Comparison of ENCODE assay signal across 8 cellular contexts in genomic region chr6:129491436-129491835, GRCh38.
A peak's percentile ranks its signal among the peaks of the same experiment; 100 is the strongest.
DNase-seq lines count a peak whose midpoint lies in the region; ATAC-seq, FAIRE-seq and TF ChIP-seq lines count a peak whose summit lies in the region.

No MANE protein-coding gene starts in this region.

- H3K36me3 Mint-ChIP-seq in activated T-cell treated with anti-CD3 and anti-CD28 coated beads, Interleukin-2, amount 50 U/mL, for 24 hours (ENCODE audit: low read depth): peaks cover 26% of the 10 kb centered on the region
- H3K36me3 Mint-ChIP-seq in nephron progenitor cell (ENCODE audit: low read depth): no peaks in the 10 kb centered on the region

- 87% methylated on average over 4 of the region's 6 CpGs; no CpG with 5 or more reads in 1 of the 2 donors for WGBS in gastroesophageal sphincter (ENCODE audit: low coverage in 1 of 2), 2 donors
- WGBS in transverse colon (ENCODE audit: low coverage in 1 of 2), 2 donors: 84 to 93% methylated on average over 3 to 6 of the region's 6 CpGs

- TF ChIP-seq POLR2A in gastroesophageal sphincter (IDR thresholded peaks at IDR 0.05) (no peak), transverse colon (IDR thresholded peaks at IDR 0.05) (no peak)

- peaks cover 0 to 26% of the 10 kb centered on the region in 2 donors for H3K36me3 ChIP-seq in gastroesophageal sphincter
- no peaks in the 10 kb centered on the region for H3K36me3 ChIP-seq in transverse colon

- in situ Hi-C loops in SK-MEL-5 (cut with HindIII; ENCODE audit: low pct_unique_long_range_greater_than_20kb, low sequenced_read_pairs): no loop called here
- in situ Hi-C loops in transverse colon (cut with MboI; ENCODE audit: low pct_ligation_motif_present in 1 of 4, low pct_unique_long_range_greater_than_20kb in 1 of 4, low sequenced_read_pairs in 3 of 4): loop anchor here in 2 of 4 donors (25.0 kb wide), 1 partner anchor 246 kb away; no protein-coding TSS in a partner anchor

- FAIRE-seq in D721Med (lab: Jason Lieb, UNC): no peak

- H3K27ac Mint-ChIP-seq in activated T-cell treated with anti-CD3 and anti-CD28 coated beads, Interleukin-2, amount 50 U/mL, for 24 hours: peak overlapping the region; percentile 100
- H3K27ac Mint-ChIP-seq in nephron progenitor cell: no peak overlapping the region

- H3K4me1 ChIP-seq in gastroesophageal sphincter: peaks cover 0 to 8% (median 7%) of the 10 kb centered on the region in 3 donors
- peaks cover 0 to 11% (median 2%) of the 10 kb centered on the region in 4 donors for H3K4me1 ChIP-seq in transverse colon

- H3K4me3 ChIP-seq in gastroesophageal sphincter (no peak overlapping the region), transverse colon (no peak overlapping the region)

- no peaks in the 10 kb centered on the region for H3K27me3 Mint-ChIP-seq in activated T-cell treated with anti-CD3 and anti-CD28 coated beads, Interleukin-2, amount 50 U/mL, for 24 hours
- peaks cover 8% of the 10 kb centered on the region for H3K27me3 Mint-ChIP-seq in nephron progenitor cell (ENCODE audit: low read depth, poor library complexity)

- no peaks in the 10 kb centered on the region for H3K27me3 ChIP-seq in gastroesophageal sphincter
- no peaks in the 10 kb centered on the region for H3K27me3 ChIP-seq in transverse colon

- intact Hi-C loops in transverse colon (cut with DNase I; ENCODE audit: low total_unique reads): no loop called here

- H3K9me3 Mint-ChIP-seq in activated T-cell treated with anti-CD3 and anti-CD28 coated beads, Interleukin-2, amount 50 U/mL, for 24 hours: peaks cover 2% of the 10 kb centered on the region
- H3K9me3 Mint-ChIP-seq in nephron progenitor cell: no peaks in the 10 kb centered on the region

- H3K4me1 Mint-ChIP-seq in activated T-cell treated with anti-CD3 and anti-CD28 coated beads, Interleukin-2, amount 50 U/mL, for 24 hours (ENCODE audit: low read depth): peaks cover 84% of the 10 kb centered on the region
- peaks cover 24% of the 10 kb centered on the region for H3K4me1 Mint-ChIP-seq in nephron progenitor cell

- ATAC-seq in gastroesophageal sphincter (no peak), HG03280 (IDR thresholded peaks at IDR 0.05; ENCODE audit: unreplicated experiment) (no peak)

- H3K4me3 Mint-ChIP-seq in activated T-cell treated with anti-CD3 and anti-CD28 coated beads, Interleukin-2, amount 50 U/mL, for 24 hours: peak overlapping the region; percentile 77
- no peak overlapping the region for H3K4me3 Mint-ChIP-seq in nephron progenitor cell

- DNase-seq in activated T-cell treated with anti-CD3 and anti-CD28 coated beads, Interleukin-2, amount 50 U/mL, for 24 hours: no peak
- no peak for DNase-seq in activated T-cell treated with anti-CD3 and anti-CD28 coated beads, Interleukin-2, amount 50 U/mL, for 1 hour
- DNase-seq in SK-MEL-5 (ENCODE audit: low read depth, low spot score) (peak; percentile 11), transverse colon (no peak), nephron progenitor cell (no peak), D721Med (ENCODE audit: insufficient read length, low spot score) (no peak)

- TF ChIP-seq CTCF in gastroesophageal sphincter (IDR thresholded peaks at IDR 0.05): no peak
- no peak for TF ChIP-seq CTCF in transverse colon (IDR thresholded peaks at IDR 0.05)
- TF ChIP-seq CTCF in nephron progenitor cell (IDR thresholded peaks at IDR 0.05): no peak
- TF ChIP-seq CTCF in D721Med (IDR thresholded peaks at IDR 0.05; ENCODE audit: insufficient read depth, missing control alignments): no peak

- TF ChIP-seq EP300 in gastroesophageal sphincter (IDR thresholded peaks at IDR 0.05) (no peak), transverse colon (IDR thresholded peaks at IDR 0.05; ENCODE audit: low read depth) (no peak)

- peak overlapping the region in 3 of 4 donors; percentile 65 to 85 (median 82) for H3K27ac ChIP-seq in gastroesophageal sphincter
- H3K27ac ChIP-seq in transverse colon: peak overlapping the region; percentile 78 to 84 (median 79)

- no peaks in the 10 kb centered on the region for H3K9me3 ChIP-seq in gastroesophageal sphincter
- H3K9me3 ChIP-seq in transverse colon: no peaks in the 10 kb centered on the region
